13 cellular contexts compared by ENCODE assay signal in the genomic region with DNA sequence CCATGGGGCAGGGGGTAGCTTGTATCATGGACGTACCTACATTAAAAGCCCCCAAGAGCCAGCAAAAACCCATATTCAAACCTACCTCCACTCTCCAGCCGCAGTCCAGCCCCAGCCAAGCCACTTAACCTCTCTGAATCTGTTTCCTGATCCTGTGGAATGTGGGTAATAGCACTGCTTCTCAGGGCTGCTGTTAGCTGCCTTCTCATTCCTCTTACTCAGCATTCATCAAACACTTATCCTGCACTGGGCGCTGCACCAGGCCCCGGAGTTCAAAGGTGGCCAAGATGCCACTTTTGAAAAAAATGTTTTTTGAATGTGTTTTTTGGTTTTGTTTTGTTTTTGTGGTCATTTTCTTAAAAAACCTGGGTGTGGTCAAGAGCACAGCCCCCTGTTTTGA.
DNase-seq lines count a peak whose midpoint lies in the region; ATAC-seq and TF ChIP-seq lines count a peak whose summit lies in the region.
"Had no signal": no experiment of that assay in that cellular context is flagged by ENCODE, and none has a peak within 500 bp of the region (broad histone marks: within the 10 kb centered on the region; RNA-seq: fewer than 3 reads in every experiment).

No MANE protein-coding gene starts in this region.

- H3K4me1 ChIP-seq in fibroblast of lung (ENCODE audit: control insufficient read depth, extremely low read depth, insufficient read depth, low read length), result peaks cover 16% of the 10 kb centered on the region
- H3K4me1 ChIP-seq in thyroid gland, result peaks cover 49 to 54% of the 10 kb centered on the region in 2 donors
- no peaks in the 10 kb centered on the region for H3K4me1 ChIP-seq in uterus
- H3K4me1 ChIP-seq: prostate gland had no signal

- intact Hi-C loops in thyroid gland (cut with DNase I), result no loop called here
- intact Hi-C loops in uterus (cut with DNase I; ENCODE audit: low total_unique reads), result no loop called here

- DNase-seq in activated naive CD4-positive, alpha-beta T cell treated with anti-CD3 and anti-CD28 coated beads, Interleukin-2, amount 50 U/mL, for 72 hours (ENCODE audit: low spot score in 2 of 2), result no peak
- DNase-seq in activated naive CD4-positive, alpha-beta T cell treated with anti-CD3 and anti-CD28 coated beads, Interleukin-2, amount 10 ng/mL, durations not matched to agents 7 days and 5 days, result no peak
- no peak for DNase-seq in activated CD4-positive, alpha-beta memory T cell treated with anti-CD3 and anti-CD28 coated beads, Interleukin-2, amount 10 ng/mL, durations not matched to agents 7 days and 5 days
- DNase-seq in fibroblast of lung (ENCODE audit: low read depth in 2 of 2) (peak in 1 of 2 donors; percentile 81), thyroid gland (peak; percentile 79 to 85), uterus (no peak), A172 (ENCODE audit: low spot score) (no peak)
- DNase-seq: DMS79 treated with DMSO at 0.1 percent for 48 hours, midbrain, NCI-H2171 had no signal

- H3K36me3 Mint-ChIP-seq in activated naive CD4-positive, alpha-beta T cell treated with anti-CD3 and anti-CD28 coated beads, Interleukin-2, amount 50 U/mL, for 72 hours, result peaks cover 4 to 58% of the 10 kb centered on the region in 2 donors
- H3K36me3 Mint-ChIP-seq in activated naive CD4-positive, alpha-beta T cell treated with anti-CD3 and anti-CD28 coated beads, Interleukin-2, amount 10 ng/mL, durations not matched to agents 7 days and 5 days, result peaks cover 43% of the 10 kb centered on the region
- peaks cover 74% of the 10 kb centered on the region for H3K36me3 Mint-ChIP-seq in activated CD4-positive, alpha-beta memory T cell treated with anti-CD3 and anti-CD28 coated beads, Interleukin-2, amount 10 ng/mL, durations not matched to agents 7 days and 5 days (ENCODE audit: low read depth)

- ATAC-seq in activated naive CD4-positive, alpha-beta T cell treated with anti-CD3 and anti-CD28 coated beads, Interleukin-2, amount 50 U/mL, for 72 hours, result no peak
- ATAC-seq in HG03439 (IDR thresholded peaks at IDR 0.05; ENCODE audit: unreplicated experiment), result no peak

- TF ChIP-seq POLR2A in thyroid gland (IDR thresholded peaks at IDR 0.05) (no peak), uterus (IDR thresholded peaks at IDR 0.05) (no peak)

- H3K4me1 Mint-ChIP-seq in activated naive CD4-positive, alpha-beta T cell treated with anti-CD3 and anti-CD28 coated beads, Interleukin-2, amount 10 ng/mL, durations not matched to agents 7 days and 5 days, result peaks cover 66% of the 10 kb centered on the region
- peaks cover 80% of the 10 kb centered on the region for H3K4me1 Mint-ChIP-seq in activated CD4-positive, alpha-beta memory T cell treated with anti-CD3 and anti-CD28 coated beads, Interleukin-2, amount 10 ng/mL, durations not matched to agents 7 days and 5 days

- no peaks in the 10 kb centered on the region for H3K9me3 ChIP-seq in fibroblast of lung (ENCODE audit: control insufficient read depth, insufficient read depth, low read depth, low read length)
- no peaks in the 10 kb centered on the region for H3K9me3 ChIP-seq in thyroid gland
- no peaks in the 10 kb centered on the region for H3K9me3 ChIP-seq in uterus
- H3K9me3 ChIP-seq: prostate gland, SJSA1 had no signal

- no peaks in the 10 kb centered on the region for H3K27me3 Mint-ChIP-seq in activated naive CD4-positive, alpha-beta T cell treated with anti-CD3 and anti-CD28 coated beads, Interleukin-2, amount 10 ng/mL, durations not matched to agents 7 days and 5 days
- H3K27me3 Mint-ChIP-seq in activated CD4-positive, alpha-beta memory T cell treated with anti-CD3 and anti-CD28 coated beads, Interleukin-2, amount 10 ng/mL, durations not matched to agents 7 days and 5 days, result no peaks in the 10 kb centered on the region

- no peak overlapping the region for H3K9ac ChIP-seq in fibroblast of lung (ENCODE audit: insufficient read depth, low read length)

- H3K27ac Mint-ChIP-seq in activated naive CD4-positive, alpha-beta T cell treated with anti-CD3 and anti-CD28 coated beads, Interleukin-2, amount 50 U/mL, for 72 hours, result peak overlapping the region; percentile 82 to 83
- no peak overlapping the region for H3K27ac Mint-ChIP-seq in activated naive CD4-positive, alpha-beta T cell treated with anti-CD3 and anti-CD28 coated beads, Interleukin-2, amount 10 ng/mL, durations not matched to agents 7 days and 5 days
- H3K27ac Mint-ChIP-seq in activated CD4-positive, alpha-beta memory T cell treated with anti-CD3 and anti-CD28 coated beads, Interleukin-2, amount 10 ng/mL, durations not matched to agents 7 days and 5 days, result peak overlapping the region; percentile 82

- no peak overlapping the region for H3K4me3 ChIP-seq in fibroblast of lung (replicated peaks in 1 of 4; ENCODE audit: control extremely low read depth in 1 of 4, insufficient read depth in 1 of 4, low read depth in 3 of 4, low read length in 4 of 4)
- H3K4me3 ChIP-seq in thyroid gland (replicated peaks in 1 of 3), result no peak overlapping the region
- no peak overlapping the region for H3K4me3 ChIP-seq in uterus
- H3K4me3 ChIP-seq: prostate gland, SJSA1 had no signal

- H3K27ac ChIP-seq in fibroblast of lung (ENCODE audit: insufficient read depth, low read length), result peak overlapping the region; percentile 48
- H3K27ac ChIP-seq in thyroid gland, result peak overlapping the region; percentile 41 to 73 (median 72)
- H3K27ac ChIP-seq in uterus, result no peak overlapping the region
- H3K27ac ChIP-seq: prostate gland, SJSA1 had no signal

- POLR2A ChIA-PET in activated CD4-positive, alpha-beta memory T cell treated with anti-CD3 and anti-CD28 coated beads, Interleukin-2, amount 10 ng/mL, durations not matched to agents 7 days and 5 days (lab: Charles Lee), result interaction anchor here (0.7 to 1.0 kb wide), 2 partner anchors 10 to 11 kb away, joined by 3 to 4 read pairs; no protein-coding TSS in a partner anchor

- H3K36me3 ChIP-seq in fibroblast of lung (ENCODE audit: control insufficient read depth, insufficient read depth, low read length) (no peaks in the 10 kb centered on the region), thyroid gland (no peaks in the 10 kb centered on the region), uterus (no peaks in the 10 kb centered on the region)
- H3K36me3 ChIP-seq: prostate gland, SJSA1 had no signal

- H3K9me3 Mint-ChIP-seq in activated naive CD4-positive, alpha-beta T cell treated with anti-CD3 and anti-CD28 coated beads, Interleukin-2, amount 50 U/mL, for 72 hours, result peaks cover 0 to 20% of the 10 kb centered on the region in 2 donors
- peaks cover 5% of the 10 kb centered on the region for H3K9me3 Mint-ChIP-seq in activated naive CD4-positive, alpha-beta T cell treated with anti-CD3 and anti-CD28 coated beads, Interleukin-2, amount 10 ng/mL, durations not matched to agents 7 days and 5 days
- H3K9me3 Mint-ChIP-seq in activated CD4-positive, alpha-beta memory T cell treated with anti-CD3 and anti-CD28 coated beads, Interleukin-2, amount 10 ng/mL, durations not matched to agents 7 days and 5 days, result peaks cover 10% of the 10 kb centered on the region

- H3K27me3 ChIP-seq in fibroblast of lung (ENCODE audit: control insufficient read depth, insufficient read depth, low read length) (no peaks in the 10 kb centered on the region), thyroid gland (no peaks in the 10 kb centered on the region), uterus (no peaks in the 10 kb centered on the region)
- H3K27me3 ChIP-seq: SJSA1 had no signal

- no peak for TF ChIP-seq CTCF in fibroblast of lung (conservative IDR thresholded peaks at IDR 0.05 in 1 of 2, IDR thresholded peaks at IDR 0.05 in 1 of 2; ENCODE audit: low read depth in 1 of 2, low read length in 2 of 2)
- TF ChIP-seq CTCF in thyroid gland (IDR thresholded peaks at IDR 0.05), result no peak
- no peak for TF ChIP-seq CTCF in uterus (IDR thresholded peaks at IDR 0.05)

- H2AFZ ChIP-seq in fibroblast of lung (ENCODE audit: low read length), result no peak overlapping the region

- H3K4me3 Mint-ChIP-seq in activated naive CD4-positive, alpha-beta T cell treated with anti-CD3 and anti-CD28 coated beads, Interleukin-2, amount 10 ng/mL, durations not matched to agents 7 days and 5 days, result no peak overlapping the region
- H3K4me3 Mint-ChIP-seq in activated CD4-positive, alpha-beta memory T cell treated with anti-CD3 and anti-CD28 coated beads, Interleukin-2, amount 10 ng/mL, durations not matched to agents 7 days and 5 days, result no peak overlapping the region

- 38 to 41% methylated on average over 4 of the region's 4 CpGs for WGBS in thyroid gland, 2 donors

- no peaks in the 10 kb centered on the region for H4K20me1 ChIP-seq in fibroblast of lung (ENCODE audit: control insufficient read depth, extremely low read depth, insufficient read depth, low read length)

- H3K79me2 ChIP-seq in fibroblast of lung (ENCODE audit: control insufficient read depth, insufficient read depth, low read length), result no peaks in the 10 kb centered on the region

- no peak overlapping the region for H3K4me2 ChIP-seq in fibroblast of lung (ENCODE audit: extremely low read depth, insufficient read depth, low read length)

- CTCF ChIA-PET in activated naive CD4-positive, alpha-beta T cell treated with anti-CD3 and anti-CD28 coated beads, Interleukin-2, amount 10 ng/mL, durations not matched to agents 7 days and 5 days (lab: Charles Lee), result interaction anchor here (0.9 to 1.0 kb wide), 2 partner anchors 20 to 313 kb away, joined by 3 read pairs; no protein-coding TSS in a partner anchor
- CTCF ChIA-PET in activated CD4-positive, alpha-beta memory T cell treated with anti-CD3 and anti-CD28 coated beads, Interleukin-2, amount 10 ng/mL, durations not matched to agents 7 days and 5 days (lab: Charles Lee), result interaction anchor here (1.9 kb wide), 1 partner anchor 26 kb away, joined by 5 read pairs; no protein-coding TSS in a partner anchor

Comparison
In these comparisons a context has a peak if more than half of its experiments do, and no peak if none do; other contexts are left out.
1. DNase-seq: peak in thyroid gland (2 of 2); none in activated naive CD4-positive, alpha-beta T cell treated with anti-CD3 and anti-CD28 coated beads, Interleukin-2, amount 50 U/mL, for 72 hours (0 of 2), activated naive CD4-positive, alpha-beta T cell treated with anti-CD3 and anti-CD28 coated beads, Interleukin-2, amount 10 ng/mL, durations not matched to agents 7 days and 5 days (single experiment), activated CD4-positive, alpha-beta memory T cell treated with anti-CD3 and anti-CD28 coated beads, Interleukin-2, amount 10 ng/mL, durations not matched to agents 7 days and 5 days (single experiment), uterus (0 of 2) and A172 (single experiment).
2. H3K27ac ChIP-seq: peak in fibroblast of lung (single experiment) and thyroid gland (3 of 3); none in uterus (0 of 2).